1 cellular context compared by ENCODE assay signal in genomic region chr11:70490208-70490607, GRCh38.
TF ChIP-seq lines count a peak whose summit lies in the region.

No MANE protein-coding gene starts in this region.

TF ChIP-seq in HepG2, 621 proteins besides CTCF, POLR2A, EP300 and RAD21 (continued from another document):
- TF ChIP-seq, protein P1, sequence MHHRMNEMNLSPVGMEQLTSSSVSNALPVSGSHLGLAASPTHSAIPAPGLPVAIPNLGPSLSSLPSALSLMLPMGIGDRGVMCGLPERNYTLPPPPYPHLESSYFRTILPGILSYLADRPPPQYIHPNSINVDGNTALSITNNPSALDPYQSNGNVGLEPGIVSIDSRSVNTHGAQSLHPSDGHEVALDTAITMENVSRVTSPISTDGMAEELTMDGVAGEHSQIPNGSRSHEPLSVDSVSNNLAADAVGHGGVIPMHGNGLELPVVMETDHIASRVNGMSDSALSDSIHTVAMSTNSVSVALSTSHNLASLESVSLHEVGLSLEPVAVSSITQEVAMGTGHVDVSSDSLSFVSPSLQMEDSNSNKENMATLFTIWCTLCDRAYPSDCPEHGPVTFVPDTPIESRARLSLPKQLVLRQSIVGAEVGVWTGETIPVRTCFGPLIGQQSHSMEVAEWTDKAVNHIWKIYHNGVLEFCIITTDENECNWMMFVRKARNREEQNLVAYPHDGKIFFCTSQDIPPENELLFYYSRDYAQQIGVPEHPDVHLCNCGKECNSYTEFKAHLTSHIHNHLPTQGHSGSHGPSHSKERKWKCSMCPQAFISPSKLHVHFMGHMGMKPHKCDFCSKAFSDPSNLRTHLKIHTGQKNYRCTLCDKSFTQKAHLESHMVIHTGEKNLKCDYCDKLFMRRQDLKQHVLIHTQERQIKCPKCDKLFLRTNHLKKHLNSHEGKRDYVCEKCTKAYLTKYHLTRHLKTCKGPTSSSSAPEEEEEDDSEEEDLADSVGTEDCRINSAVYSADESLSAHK (CRISPR knock-in tag; IDR thresholded peaks at IDR 0.05; ENCODE audit: borderline replicate concordance) = no peak
- TF ChIP-seq HNRNPUL1 (IDR thresholded peaks at IDR 0.05; ENCODE audit: low read depth, low read length) = no peak
- no peak for TF ChIP-seq ZFX (CRISPR knock-in tag; IDR thresholded peaks at IDR 0.05; ENCODE audit: low read depth)
- TF ChIP-seq ATF7 (IDR thresholded peaks at IDR 0.05) = no peak
- TF ChIP-seq ATF7 (CRISPR knock-in tag; IDR thresholded peaks at IDR 0.05) = no peak
- TF ChIP-seq, protein P2, sequence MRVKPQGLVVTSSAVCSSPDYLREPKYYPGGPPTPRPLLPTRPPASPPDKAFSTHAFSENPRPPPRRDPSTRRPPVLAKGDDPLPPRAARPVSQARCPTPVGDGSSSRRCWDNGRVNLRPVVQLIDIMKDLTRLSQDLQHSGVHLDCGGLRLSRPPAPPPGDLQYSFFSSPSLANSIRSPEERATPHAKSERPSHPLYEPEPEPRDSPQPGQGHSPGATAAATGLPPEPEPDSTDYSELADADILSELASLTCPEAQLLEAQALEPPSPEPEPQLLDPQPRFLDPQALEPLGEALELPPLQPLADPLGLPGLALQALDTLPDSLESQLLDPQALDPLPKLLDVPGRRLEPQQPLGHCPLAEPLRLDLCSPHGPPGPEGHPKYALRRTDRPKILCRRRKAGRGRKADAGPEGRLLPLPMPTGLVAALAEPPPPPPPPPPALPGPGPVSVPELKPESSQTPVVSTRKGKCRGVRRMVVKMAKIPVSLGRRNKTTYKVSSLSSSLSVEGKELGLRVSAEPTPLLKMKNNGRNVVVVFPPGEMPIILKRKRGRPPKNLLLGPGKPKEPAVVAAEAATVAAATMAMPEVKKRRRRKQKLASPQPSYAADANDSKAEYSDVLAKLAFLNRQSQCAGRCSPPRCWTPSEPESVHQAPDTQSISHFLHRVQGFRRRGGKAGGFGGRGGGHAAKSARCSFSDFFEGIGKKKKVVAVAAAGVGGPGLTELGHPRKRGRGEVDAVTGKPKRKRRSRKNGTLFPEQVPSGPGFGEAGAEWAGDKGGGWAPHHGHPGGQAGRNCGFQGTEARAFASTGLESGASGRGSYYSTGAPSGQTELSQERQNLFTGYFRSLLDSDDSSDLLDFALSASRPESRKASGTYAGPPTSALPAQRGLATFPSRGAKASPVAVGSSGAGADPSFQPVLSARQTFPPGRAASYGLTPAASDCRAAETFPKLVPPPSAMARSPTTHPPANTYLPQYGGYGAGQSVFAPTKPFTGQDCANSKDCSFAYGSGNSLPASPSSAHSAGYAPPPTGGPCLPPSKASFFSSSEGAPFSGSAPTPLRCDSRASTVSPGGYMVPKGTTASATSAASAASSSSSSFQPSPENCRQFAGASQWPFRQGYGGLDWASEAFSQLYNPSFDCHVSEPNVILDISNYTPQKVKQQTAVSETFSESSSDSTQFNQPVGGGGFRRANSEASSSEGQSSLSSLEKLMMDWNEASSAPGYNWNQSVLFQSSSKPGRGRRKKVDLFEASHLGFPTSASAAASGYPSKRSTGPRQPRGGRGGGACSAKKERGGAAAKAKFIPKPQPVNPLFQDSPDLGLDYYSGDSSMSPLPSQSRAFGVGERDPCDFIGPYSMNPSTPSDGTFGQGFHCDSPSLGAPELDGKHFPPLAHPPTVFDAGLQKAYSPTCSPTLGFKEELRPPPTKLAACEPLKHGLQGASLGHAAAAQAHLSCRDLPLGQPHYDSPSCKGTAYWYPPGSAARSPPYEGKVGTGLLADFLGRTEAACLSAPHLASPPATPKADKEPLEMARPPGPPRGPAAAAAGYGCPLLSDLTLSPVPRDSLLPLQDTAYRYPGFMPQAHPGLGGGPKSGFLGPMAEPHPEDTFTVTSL (CRISPR knock-in tag; IDR thresholded peaks at IDR 0.05; ENCODE audit: borderline replicate concordance) = no peak
- no peak for TF ChIP-seq ZNF354B (CRISPR knock-in tag; IDR thresholded peaks at IDR 0.05)
- TF ChIP-seq, protein P3, sequence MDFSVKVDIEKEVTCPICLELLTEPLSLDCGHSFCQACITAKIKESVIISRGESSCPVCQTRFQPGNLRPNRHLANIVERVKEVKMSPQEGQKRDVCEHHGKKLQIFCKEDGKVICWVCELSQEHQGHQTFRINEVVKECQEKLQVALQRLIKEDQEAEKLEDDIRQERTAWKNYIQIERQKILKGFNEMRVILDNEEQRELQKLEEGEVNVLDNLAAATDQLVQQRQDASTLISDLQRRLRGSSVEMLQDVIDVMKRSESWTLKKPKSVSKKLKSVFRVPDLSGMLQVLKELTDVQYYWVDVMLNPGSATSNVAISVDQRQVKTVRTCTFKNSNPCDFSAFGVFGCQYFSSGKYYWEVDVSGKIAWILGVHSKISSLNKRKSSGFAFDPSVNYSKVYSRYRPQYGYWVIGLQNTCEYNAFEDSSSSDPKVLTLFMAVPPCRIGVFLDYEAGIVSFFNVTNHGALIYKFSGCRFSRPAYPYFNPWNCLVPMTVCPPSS (IDR thresholded peaks at IDR 0.05) = no peak
- no peak for TF ChIP-seq ARID4A (CRISPR knock-in tag; IDR thresholded peaks at IDR 0.05; ENCODE audit: borderline replicate concordance)
- TF ChIP-seq MATR3 (CRISPR knock-in tag; IDR thresholded peaks at IDR 0.05) = no peak
- TF ChIP-seq FOXA1 (IDR thresholded peaks at IDR 0.05) = no peak
- no peak for TF ChIP-seq FOXA1 (CRISPR knock-in tag; IDR thresholded peaks at IDR 0.05)
- no peak for TF ChIP-seq ZSCAN20 (CRISPR knock-in tag; IDR thresholded peaks at IDR 0.05; ENCODE audit: borderline replicate concordance)
TF ChIP-seq in HepG2: peak in this region for 0.
